9 cellular contexts compared by ENCODE assay signal in genomic region chr1:226223786-226224244, GRCh38. TPM values are rescaled to one million over a fixed set of nuclear protein-coding genes. Genes with fewer than 3 reads are reported as not detected.
DNase-seq lines count a peak whose midpoint lies in the region; ATAC-seq, FAIRE-seq and TF ChIP-seq lines count a peak whose summit lies in the region.
"Had no signal": no experiment of that assay in that cellular context is flagged by ENCODE, and none has a peak within 500 bp of the region (broad histone marks: within the 10 kb centered on the region; RNA-seq: fewer than 3 reads in every experiment).

No MANE protein-coding gene starts in this region.

- peak overlapping the region; percentile 40 to 58 for H3K4me3 ChIP-seq in testis

- no peaks in the 10 kb centered on the region for H3K4me1 ChIP-seq in testis

- H3K27me3 Mint-ChIP-seq in activated T-helper 17 cell treated with anti-CD3 and anti-CD28 coated beads, Interleukin-2, amount 50 U/mL, for 72 hours: peaks cover 25% of the 10 kb centered on the region

- no peaks in the 10 kb centered on the region for H3K27me3 ChIP-seq in testis

- TF ChIP-seq POLR2A in testis (IDR thresholded peaks at IDR 0.05): no peak

- H3K36me3 ChIP-seq in testis (ENCODE audit: low read depth, missing control alignments): no peaks in the 10 kb centered on the region

- H3K4me1 Mint-ChIP-seq in activated T-helper 17 cell treated with anti-CD3 and anti-CD28 coated beads, Interleukin-2, amount 50 U/mL, for 72 hours: no peaks in the 10 kb centered on the region

- intact Hi-C loops in testis (cut with DNase I; ENCODE audit: low total_unique reads): no loop called here

- no peak for FAIRE-seq in HTR-8/SVneo (lab: Jason Lieb, UNC)
- FAIRE-seq: A204.1 had no signal

- H3K27ac Mint-ChIP-seq in activated T-helper 17 cell treated with anti-CD3 and anti-CD28 coated beads, Interleukin-2, amount 50 U/mL, for 72 hours: no peak overlapping the region

- ATAC-seq in GM21390 (IDR thresholded peaks at IDR 0.05; ENCODE audit: unreplicated experiment): peak; percentile 79
- peak; percentile 55 for ATAC-seq in activated T-helper 17 cell treated with anti-CD3 and anti-CD28 coated beads, Interleukin-2, amount 50 U/mL, for 72 hours (replicated peaks)

- H3K36me3 Mint-ChIP-seq in activated T-helper 17 cell treated with anti-CD3 and anti-CD28 coated beads, Interleukin-2, amount 50 U/mL, for 72 hours (ENCODE audit: low read depth): no peaks in the 10 kb centered on the region

- no peaks in the 10 kb centered on the region for H3K9me3 Mint-ChIP-seq in activated T-helper 17 cell treated with anti-CD3 and anti-CD28 coated beads, Interleukin-2, amount 50 U/mL, for 72 hours

- WGBS in testis, 2 donors: 0% methylated on average over 5 to 33 of the region's 55 CpGs

- TF ChIP-seq CTCF in testis (IDR thresholded peaks at IDR 0.05): no peak

- no peak overlapping the region for H3K27ac ChIP-seq in testis

- peak overlapping the region; percentile 70 for H3K4me3 Mint-ChIP-seq in activated T-helper 17 cell treated with anti-CD3 and anti-CD28 coated beads, Interleukin-2, amount 50 U/mL, for 72 hours

- peak; percentile 74 for DNase-seq in DMS 273 (lab: John Stamatoyannopoulos, UW; ENCODE audit: unreplicated experiment)
- no peak for DNase-seq in DMS 273 treated with DMSO at 0.1 percent for 48 hours (lab: John Stamatoyannopoulos, UW)
- peak; percentile 41 for DNase-seq in HTR-8/SVneo (ENCODE audit: insufficient read length, low spot score)
- DNase-seq in iPS-NIHi7 (ENCODE audit: extremely low spot score): peak; percentile 65
- peak; percentile 33 for DNase-seq in testis
- DNase-seq in medulla oblongata (ENCODE audit: extremely low spot score): no peak

- H3K9me3 ChIP-seq in testis: no peaks in the 10 kb centered on the region

RNA-seq across cellular contexts. Expression of gene MIXL1, which starts 0.4 kb away (rescaled TPM):
- under 1 TPM in 1 of 2 donors, not detected in 1; 0.15 TPM for total RNA-seq in activated T-helper 17 cell treated with anti-CD3 and anti-CD28 coated beads, Interleukin-2, amount 50 U/mL, for 72 hours
- under 1 TPM; 0.39 to 0.68 TPM for total RNA-seq in testis
- 0.66 TPM for polyA plus RNA-seq in testis (ENCODE audit: insufficient read depth, low read depth, low replicate concordance)

RNA-seq across cellular contexts. Expression of gene ACBD3, which starts 37.3 kb away (rescaled TPM):
- total RNA-seq in activated T-helper 17 cell treated with anti-CD3 and anti-CD28 coated beads, Interleukin-2, amount 50 U/mL, for 72 hours: 10 to 100 TPM; 20.3 to 23.9 TPM
- total RNA-seq in testis: 10 to 100 TPM; 50.6 to 57.9 TPM
- 32.9 TPM for polyA plus RNA-seq in testis (ENCODE audit: insufficient read depth, low read depth, low replicate concordance)

Comparison
In these comparisons a context has a peak if more than half of its experiments do, and no peak if none do; other contexts are left out.
1. DNase-seq: peak in DMS 273 (single experiment), HTR-8/SVneo (single experiment), iPS-NIHi7 (single experiment) and testis (single experiment); none in DMS 273 treated with DMSO at 0.1 percent for 48 hours (single experiment) and medulla oblongata (single experiment).